25 cellular contexts compared by ENCODE assay signal in the genomic region with DNA sequence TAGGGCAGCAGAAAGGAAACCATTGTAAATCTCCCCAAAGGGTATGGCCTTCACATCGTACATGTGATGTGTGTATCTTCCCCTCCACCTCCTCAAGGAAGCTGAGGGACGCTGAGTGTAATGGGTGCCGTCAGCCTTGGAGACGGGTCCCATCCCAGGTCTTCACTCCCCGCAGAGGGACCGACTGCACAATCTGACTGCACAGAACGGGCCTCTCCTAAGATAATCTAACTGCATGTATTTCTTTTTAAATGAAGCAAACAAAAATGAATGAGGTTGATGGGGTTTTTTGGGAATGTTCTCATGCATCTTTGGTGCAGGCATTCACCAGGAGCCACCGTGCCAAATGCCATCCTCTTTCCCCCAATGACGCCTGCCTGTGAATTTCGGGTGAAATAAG.
"Had no signal": no experiment of that assay in that cellular context is flagged by ENCODE, and none has a peak within 500 bp of the region (broad histone marks: within the 10 kb centered on the region; RNA-seq: fewer than 3 reads in every experiment).

No MANE protein-coding gene starts in this region.

- H2AFZ ChIP-seq: neural progenitor cell had no signal

- ATAC-seq: naive thymus-derived CD4-positive, alpha-beta T cell; natural killer cell; pancreas; psoas muscle; right cardiac atrium; right lobe of liver; stimulated activated effector memory CD8-positive, alpha-beta T cell treated with anti-CD3 and anti-CD28 coated beads, Interleukin-12 subunit alpha, Interleukin-12 subunit beta, amount 100 ng/mL, for 72 hours; stimulated activated naive B cell treated with anti-CD40 and anti-IgM and Interleukin-4, amounts not matched to agents 10 μg/mL and 1 μg/mL and 100 μg/mL, for 72 hours had no signal

- H3K9ac ChIP-seq: neural progenitor cell had no signal

- H3K4me1 ChIP-seq: pancreas, psoas muscle, right lobe of liver, sigmoid colon, upper lobe of left lung, uterus had no signal

- H3K27ac ChIP-seq: neutrophil, pancreas, psoas muscle, right lobe of liver, sigmoid colon, stomach, thoracic aorta, thyroid gland, tibial nerve, upper lobe of left lung, uterus had no signal

- DNase-seq: naive thymus-derived CD4-positive, alpha-beta T cell; natural killer cell; nucleus accumbens; pancreas; psoas muscle; right cardiac atrium; right lobe of liver; sigmoid colon; small intestine; stimulated activated CD4-positive, alpha-beta T cell treated with anti-CD3 and anti-CD28 coated beads, Interleukin-15, amount 100 ng/mL, for 24 hours; stimulated activated CD4-positive, alpha-beta T cell treated with anti-CD3 and anti-CD28 coated beads, Interleukin-2, amount 100 ng/mL, for 24 hours; stimulated activated CD4-positive, alpha-beta T cell treated with anti-CD3 and anti-CD28 coated beads, Interleukin-2, amount 100 ng/mL, for 48 hours; stimulated activated CD4-positive, alpha-beta T cell treated with anti-CD3 and anti-CD28 coated beads, Interleukin-4, amount 100 ng/mL, for 24 hours; stimulated activated naive B cell treated with anti-CD40 and anti-IgM and Interleukin-4, amounts not matched to agents 10 μg/mL and 1 μg/mL and 100 μg/mL, for 72 hours; stimulated activated naive CD4-positive, alpha-beta T cell treated with Interleukin-2 at 50 U/mL for 16 hours; stomach; thyroid gland; trophoblast cell; uterus had no signal

- H3K27me3 ChIP-seq: neural progenitor cell, neutrophil, pancreas, right lobe of liver, sigmoid colon, thyroid gland, tibial nerve, upper lobe of left lung, uterus had no signal

- H3K9me3 ChIP-seq: neutrophil, pancreas, psoas muscle, right lobe of liver, sigmoid colon, stomach, thoracic aorta, thyroid gland, tibial nerve, upper lobe of left lung, uterus had no signal

- FAIRE-seq: pancreas, small intestine had no signal

- H3K4me3 ChIP-seq: neural progenitor cell, pancreas, psoas muscle, right lobe of liver, sigmoid colon, stomach, thoracic aorta, thyroid gland, tibial nerve, upper lobe of left lung, uterus had no signal

- H3K36me3 ChIP-seq: neural progenitor cell, neutrophil, pancreas, right lobe of liver, sigmoid colon, stomach, thoracic aorta, thyroid gland, tibial nerve, upper lobe of left lung, uterus had no signal
